8 cellular contexts compared by ENCODE assay signal in the genomic region with DNA sequence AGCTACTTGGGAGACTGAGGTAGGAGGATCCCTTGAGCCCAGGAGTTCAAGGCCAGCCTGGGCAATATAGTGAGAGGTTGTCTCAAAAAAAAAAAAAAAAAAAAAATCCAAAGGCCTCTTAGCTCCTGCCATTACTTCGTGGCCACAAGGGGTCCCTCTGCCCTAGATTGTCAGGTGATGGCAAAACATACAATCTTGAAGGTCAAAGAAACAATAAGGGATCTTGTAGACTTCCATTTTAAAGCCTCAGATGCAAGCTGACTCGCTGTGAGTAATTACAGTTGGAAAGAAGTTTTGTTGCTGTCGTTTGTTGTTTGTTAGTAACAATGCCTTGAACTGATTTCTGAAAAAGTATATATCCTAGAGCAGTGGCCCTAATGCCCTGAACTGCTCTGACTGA. TPM values are rescaled to one million over a fixed set of nuclear protein-coding genes. Genes with fewer than 3 reads are reported as not detected.
DNase-seq lines count a peak whose midpoint lies in the region; ATAC-seq and TF ChIP-seq lines count a peak whose summit lies in the region.

No MANE protein-coding gene starts in this region.

- peaks cover 12% of the 10 kb centered on the region for H3K4me1 Mint-ChIP-seq in activated CD8-positive, alpha-beta T cell treated with anti-CD3 and anti-CD28 coated beads, Interleukin-2, amount 10 ng/mL, durations not matched to agents 7 days and 5 days (ENCODE audit: low read depth)

- no peaks in the 10 kb centered on the region for H3K9me3 Mint-ChIP-seq in activated CD8-positive, alpha-beta T cell treated with anti-CD3 and anti-CD28 coated beads, Interleukin-2, amount 10 ng/mL, durations not matched to agents 7 days and 5 days (ENCODE audit: insufficient read depth)

- peak; percentile 24 to 38 for DNase-seq in stimulated activated CD4-positive, alpha-beta T cell treated with anti-CD3 and anti-CD28 coated beads, Interleukin-15, amount 100 ng/mL, for 48 hours (ENCODE audit: low read depth in 2 of 2)
- no peak for DNase-seq in stimulated activated CD4-positive, alpha-beta T cell treated with anti-CD3 and anti-CD28 coated beads, Interleukin-2, amount 100 ng/mL, for 48 hours
- peak; percentile 27 to 29 for DNase-seq in Kasumi-1 (lab: John Stamatoyannopoulos, UW)
- DNase-seq in activated CD8-positive, alpha-beta T cell treated with anti-CD3 and anti-CD28 coated beads, Interleukin-2, amount 10 ng/mL, durations not matched to agents 7 days and 5 days, result peak; percentile 64
- peak; percentile 11 to 61 for DNase-seq in foreskin keratinocyte
- DNase-seq in stimulated activated naive CD8-positive, alpha-beta T cell treated with anti-CD3 and anti-CD28 coated beads, Interleukin-15, Interleukin-2, amounts not matched to agents 100 U/mL and 50 U/mL, for 24 hours, result peak; percentile 49
- no peak for DNase-seq in substantia nigra (lab: John Stamatoyannopoulos, UW)

- POLR2A ChIA-PET in activated CD8-positive, alpha-beta T cell treated with anti-CD3 and anti-CD28 coated beads, Interleukin-2, amount 10 ng/mL, durations not matched to agents 7 days and 5 days (lab: Charles Lee), result interaction anchor here (1.0 kb wide), 1 partner anchor 56 kb away, joined by 3 read pairs; a partner anchor contains a TSS

- H3K27me3 ChIP-seq in foreskin keratinocyte, result no peaks in the 10 kb centered on the region

- TF ChIP-seq CTCF in foreskin keratinocyte (conservative IDR thresholded peaks at IDR 0.05), result peak; percentile 54

- H3K4me3 Mint-ChIP-seq in activated CD8-positive, alpha-beta T cell treated with anti-CD3 and anti-CD28 coated beads, Interleukin-2, amount 10 ng/mL, durations not matched to agents 7 days and 5 days, result no peak overlapping the region

- no peak overlapping the region for H3K27ac Mint-ChIP-seq in activated CD8-positive, alpha-beta T cell treated with anti-CD3 and anti-CD28 coated beads, Interleukin-2, amount 10 ng/mL, durations not matched to agents 7 days and 5 days

- H3K27me3 Mint-ChIP-seq in activated CD8-positive, alpha-beta T cell treated with anti-CD3 and anti-CD28 coated beads, Interleukin-2, amount 10 ng/mL, durations not matched to agents 7 days and 5 days (ENCODE audit: low read depth), result no peaks in the 10 kb centered on the region

- H3K4me1 ChIP-seq in foreskin keratinocyte, result no peaks in the 10 kb centered on the region

- CTCF ChIA-PET in activated CD8-positive, alpha-beta T cell treated with anti-CD3 and anti-CD28 coated beads, Interleukin-2, amount 10 ng/mL, durations not matched to agents 7 days and 5 days (lab: Charles Lee), result interaction anchor here (0.6 to 4.1 kb wide), 16 partner anchors 8 to 413 kb away, joined by 3 to 28 read pairs (median 4); a partner anchor contains a TSS

- H3K27ac ChIP-seq in foreskin keratinocyte, result no peak overlapping the region
- no peak overlapping the region for H3K27ac ChIP-seq in substantia nigra (ENCODE audit: low read depth, low read length, poor library complexity, severe bottlenecking)

- H3K36me3 Mint-ChIP-seq in activated CD8-positive, alpha-beta T cell treated with anti-CD3 and anti-CD28 coated beads, Interleukin-2, amount 10 ng/mL, durations not matched to agents 7 days and 5 days (ENCODE audit: low read depth), result no peaks in the 10 kb centered on the region

- peak; percentile 50 for ATAC-seq in activated CD8-positive, alpha-beta T cell treated with anti-CD3 and anti-CD28 coated beads, Interleukin-2, amount 10 ng/mL, durations not matched to agents 7 days and 5 days
- ATAC-seq in foreskin keratinocyte, result peak; percentile 73
- peak; percentile 54 for ATAC-seq in stimulated activated naive CD8-positive, alpha-beta T cell treated with anti-CD3 and anti-CD28 coated beads, Interleukin-15, Interleukin-2, amounts not matched to agents 100 U/mL and 50 U/mL, for 24 hours
- no peak for ATAC-seq in HG02678 (IDR thresholded peaks at IDR 0.05; ENCODE audit: unreplicated experiment)

RNA-seq across cellular contexts. Expression of a gene that starts 55.9 kb away (rescaled TPM):
- 10 to 100 TPM; 33.9 to 35.8 TPM for total RNA-seq in activated CD8-positive, alpha-beta T cell treated with anti-CD3 and anti-CD28 coated beads, Interleukin-2, amount 10 ng/mL, durations not matched to agents 7 days and 5 days
- 1.7 TPM in 2 replicates for total RNA-seq in foreskin keratinocyte
- 0.60 and 0.61 TPM in 2 replicates for polyA plus RNA-seq in foreskin keratinocyte

Comparison
In these comparisons a context has a peak if more than half of its experiments do, and no peak if none do; other contexts are left out.
1. DNase-seq: peak in stimulated activated CD4-positive, alpha-beta T cell treated with anti-CD3 and anti-CD28 coated beads, Interleukin-15, amount 100 ng/mL, for 48 hours (2 of 2), Kasumi-1 (2 of 2), activated CD8-positive, alpha-beta T cell treated with anti-CD3 and anti-CD28 coated beads, Interleukin-2, amount 10 ng/mL, durations not matched to agents 7 days and 5 days (single experiment), foreskin keratinocyte (2 of 2) and stimulated activated naive CD8-positive, alpha-beta T cell treated with anti-CD3 and anti-CD28 coated beads, Interleukin-15, Interleukin-2, amounts not matched to agents 100 U/mL and 50 U/mL, for 24 hours (single experiment); none in stimulated activated CD4-positive, alpha-beta T cell treated with anti-CD3 and anti-CD28 coated beads, Interleukin-2, amount 100 ng/mL, for 48 hours (0 of 2) and substantia nigra (0 of 49).
2. RNA of a gene that starts 55.9 kb away (total RNA-seq): 33.9 to 35.8 TPM in activated CD8-positive, alpha-beta T cell treated with anti-CD3 and anti-CD28 coated beads, Interleukin-2, amount 10 ng/mL, durations not matched to agents 7 days and 5 days; 1.7 TPM in foreskin keratinocyte; every median in the first group is over 10 times any median in the second.